ENCODE assay signal across 1 cellular context in genomic region chr7:22442187-22442886, GRCh38.
TF ChIP-seq lines count a peak whose summit lies in the region.

No MANE protein-coding gene starts in this region.

TF ChIP-seq in HepG2, 621 proteins besides CTCF, POLR2A, EP300 and RAD21 (continued from another document and continues in another):
- TF ChIP-seq ATF2 (CRISPR knock-in tag; IDR thresholded peaks at IDR 0.05) (peak; percentile 78; the same call in 1 of the 2 replicates), ZBTB43 (CRISPR knock-in tag; conservative IDR thresholded peaks at IDR 0.05) (peak; percentile 89), CBX1 (IDR thresholded peaks at IDR 0.05; ENCODE audit: low read depth) (no peak), PCBP1 (IDR thresholded peaks at IDR 0.05; ENCODE audit: borderline replicate concordance, low read depth, low read length) (no peak), ZNF841 (CRISPR knock-in tag; IDR thresholded peaks at IDR 0.05; ENCODE audit: borderline replicate concordance) (no peak), ZNF670 (CRISPR knock-in tag; IDR thresholded peaks at IDR 0.05; ENCODE audit: borderline replicate concordance) (peak; percentile 96), RXRB (CRISPR knock-in tag; IDR thresholded peaks at IDR 0.05; ENCODE audit: borderline replicate concordance) (peak; percentile 93), NR2F2 (IDR thresholded peaks at IDR 0.05; ENCODE audit: borderline replicate concordance, low read depth) (peak; percentile 70; the same call in 1 of the 2 replicates), ZNF570 (CRISPR knock-in tag; IDR thresholded peaks at IDR 0.05; ENCODE audit: borderline replicate concordance) (no peak), ZNF44 (CRISPR knock-in tag; IDR thresholded peaks at IDR 0.05) (peak; percentile 72; the same call in 1 of the 2 replicates), ZBTB44 (CRISPR knock-in tag; IDR thresholded peaks at IDR 0.05) (no peak), ZNF281 (CRISPR knock-in tag; IDR thresholded peaks at IDR 0.05; ENCODE audit: borderline replicate concordance) (peak; percentile 74), JUN (CRISPR knock-in tag; IDR thresholded peaks at IDR 0.05) (0 out of 2 replicates have a peak, but pooled peaks have one; percentile 59), ZNF883 (CRISPR knock-in tag; IDR thresholded peaks at IDR 0.05; ENCODE audit: not compliant biosample characterization) (no peak), ZFP36L2 (CRISPR knock-in tag; IDR thresholded peaks at IDR 0.05) (no peak), IKZF1 (IDR thresholded peaks at IDR 0.05) (no peak), ZMYM3 (CRISPR knock-in tag; IDR thresholded peaks at IDR 0.05) (0 out of 2 replicates have a peak, but pooled peaks have one; percentile 5), USF2 (IDR thresholded peaks at IDR 0.05; ENCODE audit: low read depth, low read length) (no peak), USF2 (CRISPR knock-in tag; IDR thresholded peaks at IDR 0.05; ENCODE audit: borderline replicate concordance) (no peak), ZNF780A (CRISPR knock-in tag; IDR thresholded peaks at IDR 0.05) (no peak), ZNF644 (CRISPR knock-in tag; IDR thresholded peaks at IDR 0.05; ENCODE audit: low read depth) (peak; percentile 91), FOXM1 (CRISPR knock-in tag; IDR thresholded peaks at IDR 0.05) (no peak), NR2F1 (CRISPR knock-in tag; IDR thresholded peaks at IDR 0.05) (0 out of 4 replicates have a peak, but pooled peaks of 1 of the 2 experiments have one; percentile 41), TFE3 (CRISPR knock-in tag; IDR thresholded peaks at IDR 0.05) (peak; percentile 83), ZNF710 (CRISPR knock-in tag; IDR thresholded peaks at IDR 0.05; ENCODE audit: borderline replicate concordance) (peak; percentile 90), THRA (CRISPR knock-in tag; IDR thresholded peaks at IDR 0.05; ENCODE audit: borderline replicate concordance) (peak; percentile 63; the same call in 1 of the 2 replicates), SMARCC2 (IDR thresholded peaks at IDR 0.05) (no peak), ZFAT (CRISPR knock-in tag; conservative IDR thresholded peaks at IDR 0.05) (no peak), GATA4 (IDR thresholded peaks at IDR 0.05; ENCODE audit: borderline replicate concordance, low read depth) (peak; percentile 82; the same call in 1 of the 2 replicates), JUND (CRISPR knock-in tag; IDR thresholded peaks at IDR 0.05) (peak; percentile 70; the same call in 1 of the 2 replicates), NKX3-1 (CRISPR knock-in tag; IDR thresholded peaks at IDR 0.05) (0 out of 2 replicates have a peak, but pooled peaks have one; percentile 43), ZFP37 (CRISPR knock-in tag; IDR thresholded peaks at IDR 0.05; ENCODE audit: borderline replicate concordance) (no peak), ASH2L (IDR thresholded peaks at IDR 0.05; ENCODE audit: insufficient read length, low read depth, low read length) (peak; percentile 61), ZNF484 (CRISPR knock-in tag; IDR thresholded peaks at IDR 0.05; ENCODE audit: borderline replicate concordance, low read depth) (no peak), RFX1 (IDR thresholded peaks at IDR 0.05) (no peak), ADNP (CRISPR knock-in tag; IDR thresholded peaks at IDR 0.05) (no peak), HMGXB3 (CRISPR knock-in tag; IDR thresholded peaks at IDR 0.05; ENCODE audit: borderline replicate concordance) (peak; percentile 76; the same call in 1 of the 2 replicates), FOXK2 (IDR thresholded peaks at IDR 0.05) (peak; percentile 73), TEAD3 (CRISPR knock-in tag; optimal IDR thresholded peaks at IDR 0.05; ENCODE audit: borderline replicate concordance) (peak; percentile 83), GABPA (IDR thresholded peaks at IDR 0.05; ENCODE audit: low read depth, low read length) (no peak), GABPA (CRISPR knock-in tag; IDR thresholded peaks at IDR 0.05; ENCODE audit: low read depth) (no peak; the same call in none of the 2 replicates)
